30 cellular contexts compared by ENCODE assay signal in the genomic region with DNA sequence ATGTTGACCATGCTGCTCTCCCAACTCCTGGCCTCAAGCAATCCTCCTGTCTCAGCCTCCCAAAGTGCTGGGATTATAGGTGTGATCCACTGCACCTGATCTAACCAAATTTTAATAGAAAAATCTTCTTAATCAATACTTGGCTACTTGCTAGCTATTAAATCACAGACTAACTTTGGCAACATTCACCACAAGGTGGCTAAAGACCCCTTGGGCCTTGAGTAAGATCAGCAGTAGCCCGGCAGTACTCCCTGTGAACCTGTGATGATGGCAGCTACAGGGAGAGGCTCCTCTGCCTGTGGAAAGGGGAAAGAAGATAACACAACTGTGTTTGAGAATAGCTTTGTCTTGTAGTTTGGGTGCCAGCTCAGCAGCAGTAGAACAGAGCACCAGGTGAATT.
"Had no signal": no experiment of that assay in that cellular context is flagged by ENCODE, and none has a peak within 500 bp of the region (broad histone marks: within the 10 kb centered on the region; RNA-seq: fewer than 3 reads in every experiment).

No MANE protein-coding gene starts in this region.

- H3K4me1 ChIP-seq: gastroesophageal sphincter, heart right ventricle had no signal

- H3K4me3 ChIP-seq: coronary artery, dorsolateral prefrontal cortex, esophagus squamous epithelium, gastroesophageal sphincter, heart right ventricle had no signal

- H3K36me3 ChIP-seq: brain microvascular endothelial cell, esophagus squamous epithelium, gastroesophageal sphincter, heart right ventricle had no signal

- H3K27ac Mint-ChIP-seq: activated CD4-positive, alpha-beta memory T cell treated with anti-CD3 and anti-CD28 coated beads, Interleukin-2, amount 10 ng/mL, durations not matched to agents 7 days and 5 days; activated CD4-positive, alpha-beta T cell treated with anti-CD3 and anti-CD28 coated beads, Interleukin-2, amount 10 ng/mL, durations not matched to agents 7 days and 5 days; activated naive CD8-positive, alpha-beta T cell; activated T-cell treated with anti-CD3 and anti-CD28 coated beads, Interleukin-2, amount 50 U/mL, for 24 hours; activated T-cell treated with anti-CD3 and anti-CD28 coated beads, Interleukin-2, amount 50 U/mL, for 72 hours; dendritic cell treated with granulocyte-macrophage colony-stimulating factor and Interleukin-4, amounts not matched to agents 40 ng/mL and 50 ng/mL, for 4 days; T-helper 17 cell; T-helper 2 cell treated with Interferon-gamma antibody and Interleukin-4, amounts not matched to agents 5 μg/mL and 100 μg/mL, for 36 hours had no signal

- H3K9me3 ChIP-seq: esophagus squamous epithelium had no signal

- DNase-seq: activated CD4-positive, alpha-beta memory T cell treated with anti-CD3 and anti-CD28 coated beads, Interleukin-2, amount 10 ng/mL, durations not matched to agents 7 days and 5 days; activated CD4-positive, alpha-beta T cell treated with anti-CD3 and anti-CD28 coated beads for 1 hour; activated CD4-positive, alpha-beta T cell treated with anti-CD3 and anti-CD28 coated beads for 4 hours; activated CD4-positive, alpha-beta T cell treated with anti-CD3 and anti-CD28 coated beads, Interleukin-2, amount 10 ng/mL, durations not matched to agents 7 days and 5 days; activated CD4-positive, alpha-beta T cell treated with anti-CD3 and anti-CD28 coated beads, Interleukin-2, amount 50 U/mL, for 4 hours; activated CD8-positive, alpha-beta memory T cell treated with anti-CD3 and anti-CD28 coated beads, Interleukin-2, amount 50 U/mL, for 48 hours; activated gamma-delta T cell; activated naive CD4-positive, alpha-beta T cell treated with anti-CD3 and anti-CD28 coated beads, Interleukin-2, amount 50 U/mL, for 16 hours; activated naive CD4-positive, alpha-beta T cell treated with Interleukin-2 at 50 U/mL for 16 hours; activated T-cell treated with anti-CD3 and anti-CD28 coated beads for 4 hours; activated T-cell treated with anti-CD3 and anti-CD28 coated beads, Interleukin-2, amount 50 U/mL, for 24 hours; activated T-cell treated with anti-CD3 and anti-CD28 coated beads, Interleukin-2, amount 50 U/mL, for 72 hours; amniotic stem cell; anterior cingulate cortex; brain microvascular endothelial cell; dorsolateral prefrontal cortex; effector memory CD4-positive, alpha-beta T cell; esophagus squamous epithelium; foreskin melanocyte; heart right ventricle; T-helper 1 cell; T-helper 17 cell; T1000 had no signal

- H3K27me3 ChIP-seq: brain microvascular endothelial cell, dorsolateral prefrontal cortex, esophagus squamous epithelium, gastroesophageal sphincter, heart right ventricle had no signal

- H3K4me1 Mint-ChIP-seq: activated CD4-positive, alpha-beta memory T cell treated with anti-CD3 and anti-CD28 coated beads, Interleukin-2, amount 10 ng/mL, durations not matched to agents 7 days and 5 days; activated CD4-positive, alpha-beta T cell treated with anti-CD3 and anti-CD28 coated beads, Interleukin-2, amount 10 ng/mL, durations not matched to agents 7 days and 5 days; central memory CD8-positive, alpha-beta T cell; T-helper 17 cell had no signal

- H3K4me3 Mint-ChIP-seq: activated CD4-positive, alpha-beta memory T cell treated with anti-CD3 and anti-CD28 coated beads, Interleukin-2, amount 10 ng/mL, durations not matched to agents 7 days and 5 days; activated CD4-positive, alpha-beta T cell treated with anti-CD3 and anti-CD28 coated beads, Interleukin-2, amount 10 ng/mL, durations not matched to agents 7 days and 5 days; activated naive CD8-positive, alpha-beta T cell; activated T-cell treated with anti-CD3 and anti-CD28 coated beads, Interleukin-2, amount 50 U/mL, for 24 hours; activated T-cell treated with anti-CD3 and anti-CD28 coated beads, Interleukin-2, amount 50 U/mL, for 72 hours; central memory CD8-positive, alpha-beta T cell; dendritic cell treated with granulocyte-macrophage colony-stimulating factor and Interleukin-4, amounts not matched to agents 40 ng/mL and 50 ng/mL, for 4 days; T-helper 17 cell; T-helper 2 cell treated with Interferon-gamma antibody and Interleukin-4, amounts not matched to agents 5 μg/mL and 100 μg/mL, for 36 hours had no signal

- ATAC-seq: activated T-cell treated with anti-CD3 and anti-CD28 coated beads, Interleukin-2, amount 50 U/mL, for 72 hours; gastroesophageal sphincter; heart right ventricle; T-helper 17 cell had no signal

- H3K27me3 Mint-ChIP-seq: activated CD4-positive, alpha-beta memory T cell treated with anti-CD3 and anti-CD28 coated beads, Interleukin-2, amount 10 ng/mL, durations not matched to agents 7 days and 5 days; activated naive CD8-positive, alpha-beta T cell; activated T-cell treated with anti-CD3 and anti-CD28 coated beads, Interleukin-2, amount 50 U/mL, for 24 hours; central memory CD8-positive, alpha-beta T cell; dendritic cell treated with granulocyte-macrophage colony-stimulating factor and Interleukin-4, amounts not matched to agents 40 ng/mL and 50 ng/mL, for 4 days; T-helper 17 cell had no signal

- H3K27ac ChIP-seq: brain microvascular endothelial cell, coronary artery, dorsolateral prefrontal cortex, epithelial cell of prostate, esophagus squamous epithelium, gastroesophageal sphincter, heart right ventricle had no signal
